Comparison of ENCODE assay signal across 30 cellular contexts in the genomic region with DNA sequence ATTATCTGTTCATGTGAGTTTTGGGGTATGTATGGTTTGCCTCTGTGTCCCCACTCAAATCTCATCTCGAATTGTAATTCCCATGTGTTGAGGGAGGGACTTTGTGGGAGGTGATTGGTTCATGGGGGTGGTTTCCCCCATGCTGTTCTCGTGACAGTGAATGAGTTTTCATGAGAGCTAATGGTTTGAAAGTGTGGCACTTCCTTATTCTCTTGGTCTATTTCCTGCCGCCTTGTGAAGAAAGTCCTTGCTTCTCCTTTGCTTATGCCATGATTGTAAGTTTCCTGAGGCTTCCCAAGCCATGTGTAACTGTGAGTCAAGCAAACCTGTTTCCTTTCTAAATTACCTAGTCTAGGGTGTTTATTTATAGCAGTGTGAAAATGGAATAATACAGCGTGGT.
"Had no signal": no experiment of that assay in that cellular context is flagged by ENCODE, and none has a peak within 500 bp of the region (broad histone marks: within the 10 kb centered on the region; RNA-seq: fewer than 3 reads in every experiment).

No MANE protein-coding gene starts in this region.

- H3K27ac ChIP-seq: Peyer's patch, SJSA1, VCaP had no signal

- ATAC-seq: activated naive CD8-positive, alpha-beta T cell treated with anti-CD3 and anti-CD28 coated beads, Interleukin-2, amount 50 U/mL, for 24 hours; activated T-cell treated with anti-CD3 and anti-CD28 coated beads, Interleukin-2, amount 50 U/mL, for 4 hours; PC-3; SK-N-SH treated with all-trans-retinoic acid at 6 μM for 48 hours had no signal

- H3K4me3 ChIP-seq: Peyer's patch, SJSA1 had no signal

- H3K9me3 ChIP-seq: Peyer's patch, SJSA1 had no signal

- H3K27me3 ChIP-seq: Peyer's patch had no signal

- H3K36me3 ChIP-seq: Peyer's patch, SJSA1 had no signal

- DNase-seq: activated B cell treated with CpG ODN at 0.5 μM for 24 hours; activated CD4-positive, alpha-beta memory T cell treated with anti-CD3 and anti-CD28 coated beads for 36 hours; activated CD4-positive, alpha-beta T cell treated with anti-CD3 and anti-CD28 coated beads for 4 hours; activated CD4-positive, alpha-beta T cell treated with anti-CD3 and anti-CD28 coated beads, Interleukin-2, amount 50 U/mL, for 1 hour; activated CD4-positive, CD25-positive, alpha-beta regulatory T cell treated with anti-CD3 and anti-CD28 coated beads, Interleukin-2, amount 50 U/mL, for 72 hours; activated CD8-positive, alpha-beta memory T cell treated with anti-CD3 and anti-CD28 coated beads, Interleukin-2, amount 50 U/mL, for 4 hours; activated gamma-delta T cell treated with Interleukin-2 at 50 U/mL for 16 hours; activated naive CD4-positive, alpha-beta T cell treated with anti-CD3 and anti-CD28 coated beads for 36 hours; activated naive CD8-positive, alpha-beta T cell treated with anti-CD3 and anti-CD28 coated beads, Interleukin-2, amount 50 U/mL, for 24 hours; activated T-cell treated with anti-CD3 and anti-CD28 coated beads for 4 hours; activated T-cell treated with anti-CD3 and anti-CD28 coated beads, Interleukin-2, amount 50 U/mL, for 4 hours; anterior cingulate cortex; central memory CD4-positive, alpha-beta T cell; NCI-H1105; NCI-H1417 treated with DMSO at 0.1 percent for 48 hours; NCI-H187 treated with DMSO at 0.1 percent for 48 hours; NCI-H2081 treated with DMSO at 0.1 percent for 48 hours; NCI-H226; NCI-H446 treated with DMSO at 0.1 percent for 48 hours; NCI-H524; NCI-H69; PC-3; Peyer's patch; RPMI8226; SHP77 treated with DMSO at 0.1 percent for 48 hours; T1000 had no signal

- FAIRE-seq: colon had no signal

- H3K4me1 ChIP-seq: Peyer's patch, SJSA1 had no signal
